ENCODE assay signal across 16 cellular contexts in genomic region chr12:123912415-123913385, GRCh38. TPM values are rescaled to one million over a fixed set of nuclear protein-coding genes. Genes with fewer than 3 reads are reported as not detected.
DNase-seq lines count a peak whose midpoint lies in the region; ATAC-seq and TF ChIP-seq lines count a peak whose summit lies in the region.
"Had no signal": no experiment of that assay in that cellular context is flagged by ENCODE, and none has a peak within 500 bp of the region (broad histone marks: within the 10 kb centered on the region; RNA-seq: fewer than 3 reads in every experiment).

No MANE protein-coding gene starts in this region.

- H3K4me1 ChIP-seq in HEK293 (ENCODE audit: control insufficient read depth, insufficient read depth, low read length) (no peaks in the 10 kb centered on the region), PC-3 (ENCODE audit: insufficient read depth, low read length) (no peaks in the 10 kb centered on the region), mesenchymal stem cell (ENCODE audit: control insufficient read depth, insufficient read depth, low read depth, low read length) (peaks cover 1% of the 10 kb centered on the region), right atrium auricular region (no peaks in the 10 kb centered on the region)
- H3K4me1 ChIP-seq: gastrocnemius medialis had no signal

- H3K27ac ChIP-seq in HEK293 (ENCODE audit: extremely low read depth, low read depth, low read length), result no peak overlapping the region
- no peak overlapping the region for H3K27ac ChIP-seq in PC-3 (ENCODE audit: low read length)
- no peak overlapping the region for H3K27ac ChIP-seq in mesenchymal stem cell (ENCODE audit: low read length, poor library complexity, severe bottlenecking)
- no peak overlapping the region for H3K27ac ChIP-seq in right atrium auricular region
- H3K27ac ChIP-seq: gastrocnemius medialis, transverse colon had no signal

- H3K9ac ChIP-seq in PC-3 (ENCODE audit: low read length), result no peak overlapping the region
- no peak overlapping the region for H3K9ac ChIP-seq in mesenchymal stem cell (ENCODE audit: low read length)

- no peaks in the 10 kb centered on the region for H3K79me1 ChIP-seq in mesenchymal stem cell (replicated peaks; ENCODE audit: low read length, poor library complexity, severe bottlenecking)

- H3K36me3 ChIP-seq in HEK293 (ENCODE audit: control insufficient read depth in 2 of 2, insufficient read depth in 1 of 2, low read length in 2 of 2), result no peaks in the 10 kb centered on the region
- no peaks in the 10 kb centered on the region for H3K36me3 ChIP-seq in PC-3 (ENCODE audit: low read depth, low read length)
- peaks cover 0 to 3% of the 10 kb centered on the region in 2 experiments for H3K36me3 ChIP-seq in mesenchymal stem cell (ENCODE audit: control insufficient read depth in 1 of 2, insufficient read depth in 2 of 2, low read depth in 1 of 2, low read length in 2 of 2)
- H3K36me3 ChIP-seq in right atrium auricular region, result no peaks in the 10 kb centered on the region
- H3K36me3 ChIP-seq: gastrocnemius medialis, MG63, transverse colon had no signal

- H4K8ac ChIP-seq in mesenchymal stem cell (ENCODE audit: low read length), result no peak overlapping the region

- no peak overlapping the region for H2BK5ac ChIP-seq in mesenchymal stem cell (ENCODE audit: low read depth, low read length, poor library complexity, severe bottlenecking)

- H3K4me2 ChIP-seq in PC-3 (ENCODE audit: low read length) (no peak overlapping the region), mesenchymal stem cell (ENCODE audit: low read length, poor library complexity, severe bottlenecking) (no peak overlapping the region)

- ATAC-seq in PC-3 (peak; percentile 18), GM19351 (IDR thresholded peaks at IDR 0.05; ENCODE audit: unreplicated experiment) (no peak)
- ATAC-seq: gastrocnemius medialis, left cardiac atrium, natural killer cell had no signal

- no TSS peak for BruUV-seq in PC-3 (replicated peaks; lab: Mats Ljungman, UMichigan)

- no peak overlapping the region for H3K4me3 ChIP-seq in HEK293 (ENCODE audit: low read depth, low read length)
- H3K4me3 ChIP-seq in PC-3 (ENCODE audit: low read length), result no peak overlapping the region
- no peak overlapping the region for H3K4me3 ChIP-seq in mesenchymal stem cell (ENCODE audit: insufficient read depth in 1 of 2, low read depth in 1 of 2, low read length in 2 of 2)
- H3K4me3 ChIP-seq in right atrium auricular region, result no peak overlapping the region
- H3K4me3 ChIP-seq: gastrocnemius medialis, MG63, transverse colon had no signal

- CTCF ChIA-PET in HEK293 (lab: Yijun Ruan, JAX), result interaction anchor here (1.1 to 2.4 kb wide), 2 partner anchors 8 to 120 kb away, joined by 3 to 13 read pairs; no protein-coding TSS in a partner anchor
- CTCF ChIA-PET in PC-3 (lab: Charles Lee), result interaction anchor here (0.6 kb wide), 1 partner anchor 19 kb away, joined by 3 read pairs; no protein-coding TSS in a partner anchor

- no peak overlapping the region for H3K4ac ChIP-seq in mesenchymal stem cell (ENCODE audit: low read depth in 1 of 2, low read length in 2 of 2)

- TF ChIP-seq CTCF in HEK293 (tag by site-specific recombination; IDR thresholded peaks at IDR 0.05) (no peak), PC-3 (conservative IDR thresholded peaks at IDR 0.05; ENCODE audit: low read depth, low read length) (no peak), right atrium auricular region (IDR thresholded peaks at IDR 0.05) (no peak)

- WGBS in mesenchymal stem cell, result 92% methylated on average over 24 of the region's 25 CpGs

- no peak overlapping the region for H2BK12ac ChIP-seq in mesenchymal stem cell (ENCODE audit: low read length in 2 of 2)

- no peak overlapping the region for H3K14ac ChIP-seq in mesenchymal stem cell (ENCODE audit: low read length in 2 of 2)

- H2BK15ac ChIP-seq in mesenchymal stem cell (ENCODE audit: low read depth, poor library complexity, severe bottlenecking), result no peak overlapping the region

- H2AK5ac ChIP-seq in mesenchymal stem cell (ENCODE audit: low read length, severe bottlenecking), result no peak overlapping the region

- H2AFZ ChIP-seq in PC-3 (ENCODE audit: low read length) (no peak overlapping the region), mesenchymal stem cell (ENCODE audit: low read depth, low read length) (no peak overlapping the region)

- H4K20me1 ChIP-seq in PC-3 (ENCODE audit: low read length), result no peaks in the 10 kb centered on the region

- H2BK120ac ChIP-seq in mesenchymal stem cell (ENCODE audit: low read depth, low read length), result no peak overlapping the region

- H4K91ac ChIP-seq in mesenchymal stem cell (ENCODE audit: low read length), result no peak overlapping the region

- H3K18ac ChIP-seq in mesenchymal stem cell (ENCODE audit: low read depth in 1 of 2, low read length in 2 of 2), result no peak overlapping the region

- H3K9me2 ChIP-seq in PC-3 (replicated peaks; ENCODE audit: low read length), result no peaks in the 10 kb centered on the region

- H3K27me3 ChIP-seq in PC-3 (ENCODE audit: low read length), result no peaks in the 10 kb centered on the region
- H3K27me3 ChIP-seq in mesenchymal stem cell (ENCODE audit: control insufficient read depth in 1 of 2, insufficient read depth in 1 of 2, low read length in 2 of 2), result peaks cover 23 to 30% of the 10 kb centered on the region in 2 experiments
- no peaks in the 10 kb centered on the region for H3K27me3 ChIP-seq in right atrium auricular region
- H3K27me3 ChIP-seq: MG63, transverse colon had no signal

- H3K79me2 ChIP-seq in PC-3 (ENCODE audit: low read length), result no peaks in the 10 kb centered on the region

- H3F3A ChIP-seq in PC-3 (ENCODE audit: low read length, unreplicated experiment), result no peaks in the 10 kb centered on the region

- peak; percentile 31 for DNase-seq in NCI-H1436 (lab: John Stamatoyannopoulos, UW)
- no peak for DNase-seq in NCI-H1436 treated with DMSO at 0.1 percent for 48 hours (lab: John Stamatoyannopoulos, UW)
- DNase-seq in PC-3, result no peak
- DNase-seq in mesenchymal stem cell, result peak; percentile 22
- DNase-seq in right atrium auricular region (ENCODE audit: low spot score), result no peak
- DNase-seq in GF-D8 (lab: John Stamatoyannopoulos, UW), result no peak
- DNase-seq: activated CD8-positive, alpha-beta memory T cell treated with anti-CD3 and anti-CD28 coated beads, Interleukin-2, amount 50 U/mL, for 48 hours; amygdala; effector CD8-positive, alpha-beta T cell; gastrocnemius medialis; left cardiac atrium; MG63; natural killer cell; transverse colon had no signal

- intact Hi-C loops in PC-3 (cut with micrococcal nuclease), result loop anchor here (2.0 kb wide), 1 partner anchor 30 kb away; no protein-coding TSS in a partner anchor

- no peak overlapping the region for H3K23ac ChIP-seq in mesenchymal stem cell (ENCODE audit: low read length in 2 of 2)

- POLR2A ChIA-PET in HEK293 (lab: Yijun Ruan, JAX), result no interaction called here
- POLR2A ChIA-PET in PC-3 (lab: Charles Lee; ENCODE audit: unreplicated experiment), result no interaction called here

- H3K9me3 ChIP-seq in HEK293 (ENCODE audit: control insufficient read depth, insufficient read depth, low read depth, low read length), result no peaks in the 10 kb centered on the region
- no peaks in the 10 kb centered on the region for H3K9me3 ChIP-seq in PC-3 (ENCODE audit: low read length)
- no peaks in the 10 kb centered on the region for H3K9me3 ChIP-seq in mesenchymal stem cell (ENCODE audit: control insufficient read depth, low read length)
- no peaks in the 10 kb centered on the region for H3K9me3 ChIP-seq in right atrium auricular region
- H3K9me3 ChIP-seq: gastrocnemius medialis, MG63, transverse colon had no signal

TF ChIP-seq in HEK293, 187 proteins besides CTCF, POLR2A, EP300 and RAD21 (continues in another document):
- 0 out of 2 replicates have a peak, but pooled peaks have one; percentile 42 for TF ChIP-seq ZBTB7A (tag by site-specific recombination; IDR thresholded peaks at IDR 0.05; ENCODE audit: low read depth)
- TF ChIP-seq ZNF623 (tag by site-specific recombination; IDR thresholded peaks at IDR 0.05), result no peak
- no peak for TF ChIP-seq ZNF2 (tag by site-specific recombination; IDR thresholded peaks at IDR 0.05)
- TF ChIP-seq ZNF768 (tag by site-specific recombination; IDR thresholded peaks at IDR 0.05), result no peak
- no peak for TF ChIP-seq ZNF654 (tag by site-specific recombination; IDR thresholded peaks at IDR 0.05; ENCODE audit: low read depth)
- TF ChIP-seq ZNF404 (tag by site-specific recombination; IDR thresholded peaks at IDR 0.05), result no peak
- TF ChIP-seq ZNF701 (tag by site-specific recombination; IDR thresholded peaks at IDR 0.05), result no peak
- TF ChIP-seq, protein P1, sequence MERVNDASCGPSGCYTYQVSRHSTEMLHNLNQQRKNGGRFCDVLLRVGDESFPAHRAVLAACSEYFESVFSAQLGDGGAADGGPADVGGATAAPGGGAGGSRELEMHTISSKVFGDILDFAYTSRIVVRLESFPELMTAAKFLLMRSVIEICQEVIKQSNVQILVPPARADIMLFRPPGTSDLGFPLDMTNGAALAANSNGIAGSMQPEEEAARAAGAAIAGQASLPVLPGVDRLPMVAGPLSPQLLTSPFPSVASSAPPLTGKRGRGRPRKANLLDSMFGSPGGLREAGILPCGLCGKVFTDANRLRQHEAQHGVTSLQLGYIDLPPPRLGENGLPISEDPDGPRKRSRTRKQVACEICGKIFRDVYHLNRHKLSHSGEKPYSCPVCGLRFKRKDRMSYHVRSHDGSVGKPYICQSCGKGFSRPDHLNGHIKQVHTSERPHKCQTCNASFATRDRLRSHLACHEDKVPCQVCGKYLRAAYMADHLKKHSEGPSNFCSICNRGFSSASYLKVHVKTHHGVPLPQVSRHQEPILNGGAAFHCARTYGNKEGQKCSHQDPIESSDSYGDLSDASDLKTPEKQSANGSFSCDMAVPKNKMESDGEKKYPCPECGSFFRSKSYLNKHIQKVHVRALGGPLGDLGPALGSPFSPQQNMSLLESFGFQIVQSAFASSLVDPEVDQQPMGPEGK (tag by site-specific recombination; IDR thresholded peaks at IDR 0.05), result peak; percentile 42; the same call in 1 of the 2 replicates
- no peak for TF ChIP-seq ZNF324 (tag by site-specific recombination; IDR thresholded peaks at IDR 0.05)
- TF ChIP-seq ZNF24 (tag by site-specific recombination; IDR thresholded peaks at IDR 0.05), result no peak
- peak; percentile 52 for TF ChIP-seq SCRT2 (tag by site-specific recombination; IDR thresholded peaks at IDR 0.05)

RNA-seq across cellular contexts. Expression of gene CCDC92, which starts 59.9 kb away (rescaled TPM):
- total RNA-seq in PC-3 (2014; rRNA removed), result 9.6 and 9.7 TPM in 2 replicates
- 91.2 TPM for polyA plus RNA-seq in mesenchymal stem cell (2013, experiment 1 of 2)
- polyA plus RNA-seq in mesenchymal stem cell (2013, experiment 2 of 2), result 90.8 TPM
- total RNA-seq in right atrium auricular region, result 10 to 100 TPM; 34.4 to 39.2 TPM

Comparison
In these comparisons a context has a peak if more than half of its experiments do, and no peak if none do; other contexts are left out.
1. DNase-seq: peak in NCI-H1436 (single experiment) and mesenchymal stem cell (single experiment); none in NCI-H1436 treated with DMSO at 0.1 percent for 48 hours (single experiment), PC-3 (single experiment), right atrium auricular region (single experiment) and GF-D8 (single experiment).